Comparison of ENCODE assay signal across 1 cellular context in genomic region chr14:60723218-60724079, GRCh38.
TF ChIP-seq lines count a peak whose summit lies in the region.

No MANE protein-coding gene starts in this region.

TF ChIP-seq in GM23338, 12 proteins besides CTCF, POLR2A, EP300 and RAD21 (continued from another document):
- no peak for TF ChIP-seq ZNF462 (CRISPR knock-in tag; IDR thresholded peaks at IDR 0.05)
